1 cellular context compared by ENCODE assay signal in genomic region chr1:1143636-1144035, GRCh38.
A peak's percentile ranks its signal among the peaks of the same experiment; 100 is the strongest.
TF ChIP-seq lines count a peak whose summit lies in the region.

No MANE protein-coding gene starts in this region.

TF ChIP-seq in K562, 482 proteins besides CTCF, POLR2A, EP300 and RAD21:
- TF ChIP-seq ELF2 (CRISPR knock-in tag; IDR thresholded peaks at IDR 0.05) = no peak
- TF ChIP-seq, protein P1, sequence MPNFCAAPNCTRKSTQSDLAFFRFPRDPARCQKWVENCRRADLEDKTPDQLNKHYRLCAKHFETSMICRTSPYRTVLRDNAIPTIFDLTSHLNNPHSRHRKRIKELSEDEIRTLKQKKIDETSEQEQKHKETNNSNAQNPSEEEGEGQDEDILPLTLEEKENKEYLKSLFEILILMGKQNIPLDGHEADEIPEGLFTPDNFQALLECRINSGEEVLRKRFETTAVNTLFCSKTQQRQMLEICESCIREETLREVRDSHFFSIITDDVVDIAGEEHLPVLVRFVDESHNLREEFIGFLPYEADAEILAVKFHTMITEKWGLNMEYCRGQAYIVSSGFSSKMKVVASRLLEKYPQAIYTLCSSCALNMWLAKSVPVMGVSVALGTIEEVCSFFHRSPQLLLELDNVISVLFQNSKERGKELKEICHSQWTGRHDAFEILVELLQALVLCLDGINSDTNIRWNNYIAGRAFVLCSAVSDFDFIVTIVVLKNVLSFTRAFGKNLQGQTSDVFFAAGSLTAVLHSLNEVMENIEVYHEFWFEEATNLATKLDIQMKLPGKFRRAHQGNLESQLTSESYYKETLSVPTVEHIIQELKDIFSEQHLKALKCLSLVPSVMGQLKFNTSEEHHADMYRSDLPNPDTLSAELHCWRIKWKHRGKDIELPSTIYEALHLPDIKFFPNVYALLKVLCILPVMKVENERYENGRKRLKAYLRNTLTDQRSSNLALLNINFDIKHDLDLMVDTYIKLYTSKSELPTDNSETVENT (CRISPR knock-in tag; IDR thresholded peaks at IDR 0.05) = peak; percentile 38; the same call in 1 of the 2 replicates
